ENCODE assay signal across 30 cellular contexts in genomic region chrX:135436966-135437866, GRCh38.
"Had no signal": no experiment of that assay in that cellular context is flagged by ENCODE, and none has a peak within 500 bp of the region (broad histone marks: within the 10 kb centered on the region; RNA-seq: fewer than 3 reads in every experiment).

No MANE protein-coding gene starts in this region.

- H3K4me1 Mint-ChIP-seq: activated T-helper 17 cell treated with anti-CD3 and anti-CD28 coated beads, Interleukin-2, amount 50 U/mL, for 72 hours; central memory CD8-positive, alpha-beta T cell; T-helper 17 cell; WTC11 had no signal

- DNase-seq: activated CD4-positive, alpha-beta memory T cell treated with anti-CD3 and anti-CD28 coated beads, Interleukin-2, amount 10 ng/mL, durations not matched to agents 7 days and 5 days; activated CD4-positive, alpha-beta T cell treated with anti-CD3 and anti-CD28 coated beads for 1 hour; activated CD4-positive, alpha-beta T cell treated with anti-CD3 and anti-CD28 coated beads for 4 hours; activated CD4-positive, alpha-beta T cell treated with anti-CD3 and anti-CD28 coated beads, Interleukin-2, amount 10 ng/mL, durations not matched to agents 7 days and 5 days; activated CD4-positive, alpha-beta T cell treated with anti-CD3 and anti-CD28 coated beads, Interleukin-2, amount 50 U/mL, for 4 hours; activated CD8-positive, alpha-beta memory T cell treated with anti-CD3 and anti-CD28 coated beads, Interleukin-2, amount 50 U/mL, for 48 hours; activated effector memory CD4-positive, alpha-beta T cell treated with Interleukin-2 at 50 U/mL for 16 hours; activated gamma-delta T cell treated with Interleukin-2 at 50 U/mL for 16 hours; activated naive CD4-positive, alpha-beta T cell treated with anti-CD3 and anti-CD28 coated beads, Interleukin-2, amount 50 U/mL, for 16 hours; activated naive CD4-positive, alpha-beta T cell treated with Interleukin-2 at 50 U/mL for 16 hours; activated T-cell treated with anti-CD3 and anti-CD28 coated beads for 4 hours; activated T-cell treated with anti-CD3 and anti-CD28 coated beads, Interleukin-2, amount 50 U/mL, for 24 hours; amniotic stem cell; anterior cingulate cortex; brain microvascular endothelial cell; cortex of kidney; dermis blood vessel endothelial cell; effector CD4-positive, alpha-beta T cell; effector memory CD8-positive, alpha-beta T cell; erythroblast; foreskin keratinocyte; gastrocnemius medialis; glutamatergic neuron; heart left ventricle; T-helper 1 cell; T-helper 17 cell had no signal

- H3K4me3 Mint-ChIP-seq: activated CD4-positive, alpha-beta memory T cell treated with anti-CD3 and anti-CD28 coated beads, Interleukin-2, amount 10 ng/mL, durations not matched to agents 7 days and 5 days; activated CD4-positive, alpha-beta T cell treated with anti-CD3 and anti-CD28 coated beads, Interleukin-2, amount 10 ng/mL, durations not matched to agents 7 days and 5 days; activated naive CD8-positive, alpha-beta T cell; activated T-cell treated with anti-CD3 and anti-CD28 coated beads, Interleukin-2, amount 50 U/mL, for 24 hours; activated T-helper 17 cell treated with anti-CD3 and anti-CD28 coated beads, Interleukin-2, amount 50 U/mL, for 72 hours; central memory CD8-positive, alpha-beta T cell; effector memory CD8-positive, alpha-beta T cell; T-helper 17 cell; WTC11 had no signal

- H3K27ac Mint-ChIP-seq: activated CD4-positive, alpha-beta memory T cell treated with anti-CD3 and anti-CD28 coated beads, Interleukin-2, amount 10 ng/mL, durations not matched to agents 7 days and 5 days; activated CD4-positive, alpha-beta T cell treated with anti-CD3 and anti-CD28 coated beads, Interleukin-2, amount 10 ng/mL, durations not matched to agents 7 days and 5 days; activated naive CD8-positive, alpha-beta T cell; activated T-cell treated with anti-CD3 and anti-CD28 coated beads, Interleukin-2, amount 50 U/mL, for 24 hours; activated T-helper 17 cell treated with anti-CD3 and anti-CD28 coated beads, Interleukin-2, amount 50 U/mL, for 72 hours; effector memory CD8-positive, alpha-beta T cell; T-helper 17 cell; WTC11 had no signal

- H3K9me3 Mint-ChIP-seq: activated CD4-positive, alpha-beta memory T cell treated with anti-CD3 and anti-CD28 coated beads, Interleukin-2, amount 10 ng/mL, durations not matched to agents 7 days and 5 days; activated CD4-positive, alpha-beta T cell treated with anti-CD3 and anti-CD28 coated beads, Interleukin-2, amount 10 ng/mL, durations not matched to agents 7 days and 5 days; activated T-cell treated with anti-CD3 and anti-CD28 coated beads, Interleukin-2, amount 50 U/mL, for 24 hours; activated T-helper 17 cell treated with anti-CD3 and anti-CD28 coated beads, Interleukin-2, amount 50 U/mL, for 72 hours; central memory CD8-positive, alpha-beta T cell; effector memory CD8-positive, alpha-beta T cell; WTC11 had no signal

- H3K27me3 Mint-ChIP-seq: activated naive CD8-positive, alpha-beta T cell; activated T-helper 17 cell treated with anti-CD3 and anti-CD28 coated beads, Interleukin-2, amount 50 U/mL, for 72 hours; central memory CD8-positive, alpha-beta T cell; effector memory CD8-positive, alpha-beta T cell; T-helper 17 cell had no signal

- ATAC-seq: activated T-helper 17 cell treated with anti-CD3 and anti-CD28 coated beads, Interleukin-2, amount 50 U/mL, for 72 hours; effector memory CD8-positive, alpha-beta T cell; foreskin keratinocyte; gastrocnemius medialis; heart left ventricle; T-helper 17 cell had no signal

- H3K36me3 Mint-ChIP-seq: activated naive CD8-positive, alpha-beta T cell; WTC11 had no signal
